ENCODE assay signal across 21 cellular contexts in the genomic region with DNA sequence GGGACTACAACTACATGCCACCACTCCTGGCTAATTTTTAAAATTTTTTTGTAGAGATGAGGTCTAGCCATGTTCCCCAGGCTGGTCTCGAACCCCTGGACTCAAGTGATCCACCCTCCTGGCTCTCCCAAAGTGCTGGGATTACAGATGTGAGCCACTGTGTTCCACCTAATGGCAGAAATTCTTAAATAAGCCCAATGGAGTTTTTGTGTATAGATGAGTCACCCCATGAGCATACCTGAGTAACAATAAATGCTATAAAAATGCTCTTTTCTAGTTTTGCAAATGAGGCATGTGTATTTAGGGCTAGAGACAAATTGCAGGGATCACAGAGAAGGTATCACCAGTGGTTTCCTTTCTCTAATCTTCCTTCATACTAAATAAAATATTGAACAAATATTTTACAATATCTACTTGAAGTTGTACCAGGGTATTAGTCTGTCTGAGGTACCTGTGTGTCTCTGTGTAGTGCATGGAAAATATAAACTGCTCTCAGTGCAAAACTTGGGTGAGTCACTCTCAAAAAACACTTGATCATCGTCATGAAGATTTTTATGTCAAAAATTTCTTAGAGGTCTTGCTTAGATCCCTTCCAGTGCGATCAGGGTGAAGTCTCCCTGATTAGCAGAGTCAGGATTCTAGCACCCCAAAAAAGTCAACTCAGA.
DNase-seq lines count a peak whose midpoint lies in the region; ATAC-seq and TF ChIP-seq lines count a peak whose summit lies in the region.
"Had no signal": no experiment of that assay in that cellular context is flagged by ENCODE, and none has a peak within 500 bp of the region (broad histone marks: within the 10 kb centered on the region; RNA-seq: fewer than 3 reads in every experiment).

No MANE protein-coding gene starts in this region.

- H3K27ac Mint-ChIP-seq in MCF 10A (ENCODE audit: low read depth, unreplicated experiment): no peak overlapping the region
- H3K27ac Mint-ChIP-seq: CD8-positive, alpha-beta T cell had no signal

- dilution Hi-C loops in mammary epithelial cell (cut with HindIII; ENCODE audit: low sequenced_read_pairs): no loop called here

- no peaks in the 10 kb centered on the region for H3K79me2 ChIP-seq in mammary epithelial cell (ENCODE audit: insufficient read depth, low read length)
- H3K79me2 ChIP-seq in PC-3 (ENCODE audit: low read length): no peaks in the 10 kb centered on the region
- H3K79me2 ChIP-seq in smooth muscle cell (ENCODE audit: low read depth): no peaks in the 10 kb centered on the region

- no peaks in the 10 kb centered on the region for H3K36me3 ChIP-seq in mammary epithelial cell (ENCODE audit: insufficient read depth, low read length)
- no peaks in the 10 kb centered on the region for H3K36me3 ChIP-seq in PC-3 (ENCODE audit: low read depth, low read length)
- peaks cover 4% of the 10 kb centered on the region for H3K36me3 ChIP-seq in smooth muscle cell (ENCODE audit: low read depth)
- H3K36me3 ChIP-seq: BLaER1 had no signal

- H3K9me3 ChIP-seq in mammary epithelial cell (replicated peaks; ENCODE audit: insufficient read depth, low read length) (no peaks in the 10 kb centered on the region), PC-3 (ENCODE audit: low read length) (no peaks in the 10 kb centered on the region), smooth muscle cell (replicated peaks; ENCODE audit: low read depth) (no peaks in the 10 kb centered on the region)

- no peaks in the 10 kb centered on the region for H3K27me3 ChIP-seq in mammary epithelial cell (ENCODE audit: insufficient read depth, low read length)
- H3K27me3 ChIP-seq in PC-3 (ENCODE audit: low read length): no peaks in the 10 kb centered on the region
- no peaks in the 10 kb centered on the region for H3K27me3 ChIP-seq in smooth muscle cell (ENCODE audit: low read depth)
- H3K27me3 ChIP-seq: BLaER1 had no signal

- whole genome bisulfite sequencing in mammary epithelial cell (ENCODE audit: low coverage, missing lambda C conversion rate): 77% methylated on average over 3 of the region's 3 CpGs
- 86% methylated on average over 3 of the region's 3 CpGs for WGBS in smooth muscle cell (ENCODE audit: low lambda C conversion rate)

- ATAC-seq in PC-3 (peak; percentile 85), HG02852 (IDR thresholded peaks at IDR 0.05; ENCODE audit: unreplicated experiment) (no peak), GM21447 (IDR thresholded peaks at IDR 0.05; ENCODE audit: unreplicated experiment) (no peak)
- ATAC-seq: CD8-positive, alpha-beta T cell; Panc1 had no signal

- H3K9me3 Mint-ChIP-seq in MCF 10A (ENCODE audit: unreplicated experiment): peaks cover 9% of the 10 kb centered on the region

- H3K4me3 ChIP-seq in mammary epithelial cell (replicated peaks in 1 of 3; ENCODE audit: insufficient read depth in 1 of 3, low read depth in 2 of 3, low read length in 3 of 3): no peak overlapping the region
- no peak overlapping the region for H3K4me3 ChIP-seq in PC-3 (ENCODE audit: low read length)
- H3K4me3 ChIP-seq in smooth muscle cell: no peak overlapping the region
- H3K4me3 ChIP-seq: BLaER1 had no signal

- in situ Hi-C loops in mammary epithelial cell (cut with MboI; ENCODE audit: low sequenced_read_pairs in 2 of 2): no loop called here

- DNase-seq in mammary epithelial cell: peak; percentile 60
- DNase-seq in MCF 10A (ENCODE audit: unreplicated experiment): no peak
- peak; percentile 87 for DNase-seq in PC-3
- DNase-seq in epithelial cell of prostate (ENCODE audit: low read depth, low spot score): no peak
- DNase-seq in smooth muscle cell (lab: John Stamatoyannopoulos, UW; ENCODE audit: unreplicated experiment): no peak
- DNase-seq in NCI-H1694 (lab: John Stamatoyannopoulos, UW): no peak
- DNase-seq: CD8-positive, alpha-beta T cell; DMS79 treated with DMSO at 0.1 percent for 48 hours; GOT3; KBM-7; NCI-H1436 treated with DMSO at 0.1 percent for 48 hours; NCI-H2081; NCI-H510A treated with DMSO at 0.1 percent for 48 hours; NCI-H82; Right ventricle myocardium superior; SK-N-SH had no signal

- H3K4me1 ChIP-seq in mammary epithelial cell (ENCODE audit: insufficient read depth, low read length) (peaks cover 6% of the 10 kb centered on the region), PC-3 (ENCODE audit: insufficient read depth, low read length) (peaks cover 31% of the 10 kb centered on the region), smooth muscle cell (ENCODE audit: low read depth) (no peaks in the 10 kb centered on the region)

- H4K20me1 ChIP-seq in mammary epithelial cell (ENCODE audit: insufficient read depth, low read length) (no peaks in the 10 kb centered on the region), PC-3 (ENCODE audit: low read length) (no peaks in the 10 kb centered on the region), smooth muscle cell (ENCODE audit: low read depth) (no peaks in the 10 kb centered on the region)
- H4K20me1 ChIP-seq: BLaER1 had no signal

- H3K27ac ChIP-seq in mammary epithelial cell (ENCODE audit: insufficient read depth, low read depth, low read length) (no peak overlapping the region), PC-3 (ENCODE audit: low read length) (peak overlapping the region; percentile 82), epithelial cell of prostate (peak overlapping the region; percentile 77), smooth muscle cell (ENCODE audit: low read depth) (peak overlapping the region; percentile 21)
- H3K27ac ChIP-seq: 22Rv1, BLaER1 had no signal

- intact Hi-C loops in mammary epithelial cell (cut with micrococcal nuclease) (loop anchor here (5.0 to 10.0 kb wide), 2 partner anchors 68 to 540 kb away; no protein-coding TSS in a partner anchor), MCF 10A (cut with micrococcal nuclease) (no loop called here), PC-3 (cut with micrococcal nuclease) (loop anchor here (5.0 to 10.0 kb wide), 5 partner anchors 63 to 560 kb away; partner anchors contain the start of gene RND3)

- H2AFZ ChIP-seq in mammary epithelial cell (ENCODE audit: low read depth, low read length): no peak overlapping the region
- H2AFZ ChIP-seq in PC-3 (ENCODE audit: low read length): no peak overlapping the region
- H2AFZ ChIP-seq in smooth muscle cell (ENCODE audit: low read depth): no peak overlapping the region

- H3F3A ChIP-seq in PC-3 (ENCODE audit: low read length, unreplicated experiment): peaks cover 14% of the 10 kb centered on the region
- H3F3A ChIP-seq in smooth muscle cell (ENCODE audit: low read depth): no peaks in the 10 kb centered on the region

- H3K36me3 Mint-ChIP-seq in MCF 10A (ENCODE audit: insufficient read depth, unreplicated experiment): no peaks in the 10 kb centered on the region
- H3K36me3 Mint-ChIP-seq: CD8-positive, alpha-beta T cell had no signal

- H3K9ac ChIP-seq in mammary epithelial cell (ENCODE audit: insufficient read depth, low read length): no peak overlapping the region
- H3K9ac ChIP-seq in PC-3 (ENCODE audit: low read length): 0 out of 2 replicates have a peak overlapping the region, but pooled peaks have one; percentile 26
- H3K9ac ChIP-seq in smooth muscle cell (ENCODE audit: low read depth): no peak overlapping the region
- H3K9ac ChIP-seq: BLaER1, SK-N-SH had no signal

- POLR2A ChIA-PET in MCF 10A (lab: Yijun Ruan, JAX) (interaction anchor here (1.3 kb wide), 1 partner anchor 11 kb away, joined by 3 read pairs; no protein-coding TSS in a partner anchor), PC-3 (lab: Charles Lee; ENCODE audit: unreplicated experiment) (no interaction called here)

- no peaks in the 10 kb centered on the region for H3K27me3 Mint-ChIP-seq in MCF 10A (ENCODE audit: insufficient read depth, unreplicated experiment)

- BruUV-seq in mammary epithelial cell (replicated peaks; lab: Mats Ljungman, UMichigan): no TSS peak
- BruUV-seq in MCF 10A (replicated peaks; lab: Mats Ljungman, UMichigan): no TSS peak
- no TSS peak for BruUV-seq in PC-3 (replicated peaks; lab: Mats Ljungman, UMichigan)

- CTCF ChIA-PET in mammary epithelial cell (lab: Charles Lee; ENCODE audit: low non-redundant PET): no interaction called here
- CTCF ChIA-PET in MCF 10A (lab: Yijun Ruan, JAX): interaction anchor here (0.6 to 1.4 kb wide), 2 partner anchors 10 to 1318 kb away, joined by 3 to 4 read pairs; no protein-coding TSS in a partner anchor
- CTCF ChIA-PET in PC-3 (lab: Charles Lee): no interaction called here

- no peak overlapping the region for H3K4me3 Mint-ChIP-seq in MCF 10A (ENCODE audit: unreplicated experiment)
- H3K4me3 Mint-ChIP-seq: CD8-positive, alpha-beta T cell had no signal

- H3K4me2 ChIP-seq in mammary epithelial cell (ENCODE audit: insufficient read depth, low read depth, low read length) (no peak overlapping the region), PC-3 (ENCODE audit: low read length) (peak overlapping the region; percentile 34), smooth muscle cell (no peak overlapping the region)
- H3K4me2 ChIP-seq: BLaER1, SK-N-SH had no signal

- H3K4me1 Mint-ChIP-seq in MCF 10A (ENCODE audit: insufficient read depth, unreplicated experiment): peaks cover 8% of the 10 kb centered on the region

- H3K9me2 ChIP-seq in PC-3 (replicated peaks; ENCODE audit: low read length): no peaks in the 10 kb centered on the region
- H3K9me2 ChIP-seq: SK-N-SH had no signal

- TF ChIP-seq CTCF in mammary epithelial cell (conservative IDR thresholded peaks at IDR 0.05 in 1 of 2, IDR thresholded peaks at IDR 0.05 in 1 of 2; ENCODE audit: extremely low read depth in 1 of 2, insufficient read depth in 1 of 2, low read depth in 1 of 2, low read length in 2 of 2) (no peak), MCF 10A (IDR thresholded peaks at IDR 0.05; ENCODE audit: unreplicated experiment) (no peak), PC-3 (conservative IDR thresholded peaks at IDR 0.05; ENCODE audit: low read depth, low read length) (peak; percentile 19; the same call in 1 of the 2 replicates), smooth muscle cell (IDR thresholded peaks at IDR 0.05; ENCODE audit: borderline replicate concordance, insufficient read depth, poor library complexity, severe bottlenecking) (no peak)

Comparison
In these comparisons a context has a peak if more than half of its experiments do, and no peak if none do; other contexts are left out.
1. DNase-seq: peak in mammary epithelial cell (single experiment) and PC-3 (single experiment); none in MCF 10A (single experiment), epithelial cell of prostate (single experiment), smooth muscle cell (single experiment) and NCI-H1694 (single experiment).